8 cellular contexts compared by ENCODE assay signal in genomic region chr15:72599855-72600464, GRCh38. TPM values are rescaled to one million over a fixed set of nuclear protein-coding genes. Genes with fewer than 3 reads are reported as not detected.
DNase-seq lines count a peak whose midpoint lies in the region; ATAC-seq and TF ChIP-seq lines count a peak whose summit lies in the region.

No MANE protein-coding gene starts in this region.

- TF ChIP-seq CTCF in AG10803 (conservative IDR thresholded peaks at IDR 0.05; ENCODE audit: low read length) = peak; percentile 80
- TF ChIP-seq CTCF in ascending aorta (IDR thresholded peaks at IDR 0.05) = peak in 2 of 3 experiments; percentile 27 to 64
- peak; percentile 47 to 56 (median 54) for TF ChIP-seq CTCF in transverse colon (IDR thresholded peaks at IDR 0.05)

- H3K4me3 Mint-ChIP-seq in immature natural killer cell = no peak overlapping the region

- DNase-seq in AG10803 (ENCODE audit: low read depth) (peak; percentile 59), G401 (ENCODE audit: low spot score) (peak; percentile 58), NCI-H128 (lab: John Stamatoyannopoulos, UW; ENCODE audit: unreplicated experiment) (peak; percentile 15), ascending aorta (ENCODE audit: low spot score in 2 of 2) (no peak), immature natural killer cell (peak; percentile 8 to 17 (median 8)), transverse colon (no peak)

- H3K36me3 ChIP-seq in ascending aorta = no peaks in the 10 kb centered on the region
- no peaks in the 10 kb centered on the region for H3K36me3 ChIP-seq in transverse colon

- no peak overlapping the region for H3K27ac Mint-ChIP-seq in immature natural killer cell

- H3K27me3 ChIP-seq in ascending aorta (no peaks in the 10 kb centered on the region), transverse colon (no peaks in the 10 kb centered on the region)

- no peaks in the 10 kb centered on the region for H3K27me3 Mint-ChIP-seq in immature natural killer cell (ENCODE audit: low read depth in 3 of 3)

- H3K9me3 Mint-ChIP-seq in immature natural killer cell = no peaks in the 10 kb centered on the region

- TF ChIP-seq EP300 in transverse colon (IDR thresholded peaks at IDR 0.05; ENCODE audit: low read depth) = no peak

- 4 to 7% methylated on average over 2 of the region's 2 CpGs for WGBS in transverse colon (ENCODE audit: low coverage in 1 of 2), 2 donors

- ATAC-seq in GM19452 (IDR thresholded peaks at IDR 0.05; ENCODE audit: unreplicated experiment) = no peak
- ATAC-seq in HG03342 (IDR thresholded peaks at IDR 0.05; ENCODE audit: unreplicated experiment) = no peak

- H3K4me3 ChIP-seq in AG10803 (ENCODE audit: low read length) (no peak overlapping the region), ascending aorta (no peak overlapping the region), transverse colon (no peak overlapping the region)

- H3K36me3 Mint-ChIP-seq in immature natural killer cell = no peaks in the 10 kb centered on the region

- no peak for TF ChIP-seq POLR2A in transverse colon (IDR thresholded peaks at IDR 0.05)

- H3K4me1 Mint-ChIP-seq in immature natural killer cell = no peaks in the 10 kb centered on the region

- H3K27ac ChIP-seq in ascending aorta (no peak overlapping the region), transverse colon (no peak overlapping the region)

- in situ Hi-C loops in G401 (cut with HindIII; ENCODE audit: low sequenced_read_pairs) (no loop called here), transverse colon (cut with MboI; ENCODE audit: low pct_ligation_motif_present in 1 of 4, low pct_unique_long_range_greater_than_20kb in 1 of 4, low sequenced_read_pairs in 3 of 4) (loop anchor here in 1 of 4 donors (10.0 kb wide), 1 partner anchor 75 kb away; no protein-coding TSS in a partner anchor)

- intact Hi-C loops in ascending aorta (cut with DNase I) (loop anchor here (2.0 kb wide), 1 partner anchor 71 kb away; no protein-coding TSS in a partner anchor), transverse colon (cut with DNase I; ENCODE audit: low total_unique reads) (no loop called here)

- no peaks in the 10 kb centered on the region for H3K9me3 ChIP-seq in ascending aorta
- H3K9me3 ChIP-seq in transverse colon = no peaks in the 10 kb centered on the region

- H3K4me1 ChIP-seq in ascending aorta (no peaks in the 10 kb centered on the region), transverse colon (no peaks in the 10 kb centered on the region)

RNA-seq across cellular contexts. Expression of gene GOLGA6B, which starts 54.5 kb away (rescaled TPM):
- not detected in 2 replicates for total RNA-seq in G401 (2014; rRNA removed; shearing (Covaris generic))
- total RNA-seq in ascending aorta (not detected), transverse colon (not detected)
- not detected for polyA plus RNA-seq in immature natural killer cell

Comparison
In these comparisons a context has a peak if more than half of its experiments do, and no peak if none do; other contexts are left out.
1. DNase-seq: peak in AG10803 (single experiment), G401 (single experiment), NCI-H128 (single experiment) and immature natural killer cell (3 of 3); none in ascending aorta (0 of 2) and transverse colon (single experiment).
2. Peak in every context shown above with its lines, with median percentiles within 50 percentile points of each other: CTCF ChIP-seq.